In the genomic region with DNA sequence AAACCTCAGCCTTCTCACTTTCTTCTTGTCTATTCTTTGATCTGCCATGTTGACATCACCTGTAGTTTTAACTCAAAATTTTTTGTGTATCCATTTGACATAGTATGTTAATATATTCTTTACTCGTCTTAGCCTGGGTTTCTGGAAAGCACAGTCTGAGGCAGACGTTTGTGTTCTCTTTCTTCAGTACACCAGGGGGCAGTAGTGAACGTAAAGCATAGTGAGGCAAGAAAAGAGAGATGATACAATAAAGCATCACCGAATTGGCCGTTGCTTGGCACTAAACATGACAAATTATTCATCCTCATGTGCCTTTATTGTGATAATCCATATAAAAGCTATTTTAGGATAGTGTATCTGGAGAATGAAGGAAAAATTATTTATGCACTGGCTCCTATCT, we compare ENCODE assay signal across 8 cellular contexts.
DNase-seq lines count a peak whose midpoint lies in the region; ATAC-seq and TF ChIP-seq lines count a peak whose summit lies in the region.

No MANE protein-coding gene starts in this region.

- H3K9me3 ChIP-seq in tibial artery: no peaks in the 10 kb centered on the region

- peak; percentile 53 for ATAC-seq in GM18861 (IDR thresholded peaks at IDR 0.05; ENCODE audit: unreplicated experiment)
- peak; percentile 54 to 63 for ATAC-seq in stimulated activated naive B cell treated with anti-CD40 and anti-IgM and Interleukin-4, amounts not matched to agents 10 μg/mL and 1 μg/mL and 100 μg/mL, for 72 hours (replicated peaks)

- intact Hi-C loops in tibial artery (cut with DNase I; ENCODE audit: low total_unique reads): no loop called here

- H3K27ac Mint-ChIP-seq in stimulated activated naive B cell treated with anti-CD40 and anti-IgM and Interleukin-4, amounts not matched to agents 10 μg/mL and 1 μg/mL and 100 μg/mL, for 72 hours: no peak overlapping the region

- H3K4me1 ChIP-seq in tibial artery: no peaks in the 10 kb centered on the region

- H3K27me3 ChIP-seq in tibial artery: peaks cover 0 to 3% of the 10 kb centered on the region in 2 donors

- H3K36me3 ChIP-seq in tibial artery: no peaks in the 10 kb centered on the region

- no peaks in the 10 kb centered on the region for H3K4me1 Mint-ChIP-seq in stimulated activated naive B cell treated with anti-CD40 and anti-IgM and Interleukin-4, amounts not matched to agents 10 μg/mL and 1 μg/mL and 100 μg/mL, for 72 hours

- peak; percentile 80 for TF ChIP-seq CTCF in LNCAP (IDR thresholded peaks at IDR 0.05)
- TF ChIP-seq CTCF in tibial artery (IDR thresholded peaks at IDR 0.05): peak in 1 of 2 experiments; percentile 32

- no peak overlapping the region for H3K27ac ChIP-seq in tibial artery

- no peaks in the 10 kb centered on the region for H3K36me3 Mint-ChIP-seq in stimulated activated naive B cell treated with anti-CD40 and anti-IgM and Interleukin-4, amounts not matched to agents 10 μg/mL and 1 μg/mL and 100 μg/mL, for 72 hours

- peaks cover 11% of the 10 kb centered on the region in 2 donors for H3K27me3 Mint-ChIP-seq in stimulated activated naive B cell treated with anti-CD40 and anti-IgM and Interleukin-4, amounts not matched to agents 10 μg/mL and 1 μg/mL and 100 μg/mL, for 72 hours

- no peak overlapping the region for H3K4me3 ChIP-seq in tibial artery

- peak; percentile 65 for DNase-seq in Ammon's horn (ENCODE audit: low spot score)
- peak; percentile 66 for DNase-seq in SW480 (ENCODE audit: low spot score)
- DNase-seq in globus pallidus (ENCODE audit: low spot score): peak; percentile 33
- DNase-seq in stimulated activated naive B cell treated with anti-CD40 and anti-IgM and Interleukin-4, amounts not matched to agents 10 μg/mL and 1 μg/mL and 100 μg/mL, for 72 hours: no peak
- DNase-seq in tibial artery: no peak
- no peak for DNase-seq in activated CD4-positive, alpha-beta T cell treated with anti-CD3 and anti-CD28 coated beads, Interleukin-2, amount 50 U/mL, for 1 hour

- no peak overlapping the region for H3K4me3 Mint-ChIP-seq in stimulated activated naive B cell treated with anti-CD40 and anti-IgM and Interleukin-4, amounts not matched to agents 10 μg/mL and 1 μg/mL and 100 μg/mL, for 72 hours

- peaks cover 0 to 4% of the 10 kb centered on the region in 2 donors for H3K9me3 Mint-ChIP-seq in stimulated activated naive B cell treated with anti-CD40 and anti-IgM and Interleukin-4, amounts not matched to agents 10 μg/mL and 1 μg/mL and 100 μg/mL, for 72 hours

Comparison
In these comparisons a context has a peak if more than half of its experiments do, and no peak if none do; other contexts are left out.
1. DNase-seq: peak in Ammon's horn (single experiment), SW480 (single experiment) and globus pallidus (single experiment); none in stimulated activated naive B cell treated with anti-CD40 and anti-IgM and Interleukin-4, amounts not matched to agents 10 μg/mL and 1 μg/mL and 100 μg/mL, for 72 hours (single experiment), tibial artery (0 of 2) and activated CD4-positive, alpha-beta T cell treated with anti-CD3 and anti-CD28 coated beads, Interleukin-2, amount 50 U/mL, for 1 hour (single experiment).